36 cellular contexts compared by ENCODE assay signal in genomic region chr7:156255635-156256034, GRCh38.
"Had no signal": no experiment of that assay in that cellular context is flagged by ENCODE, and none has a peak within 500 bp of the region (broad histone marks: within the 10 kb centered on the region; RNA-seq: fewer than 3 reads in every experiment).

No MANE protein-coding gene starts in this region.

- DNase-seq: activated B cell treated with CpG ODN at 0.5 μM for 24 hours; activated CD4-positive, alpha-beta memory T cell treated with anti-CD3 and anti-CD28 coated beads for 36 hours; activated CD4-positive, alpha-beta T cell treated with anti-CD3 and anti-CD28 coated beads for 4 hours; activated CD4-positive, alpha-beta T cell treated with anti-CD3 and anti-CD28 coated beads, Interleukin-2, amount 10 ng/mL, durations not matched to agents 24 days and 14 days; activated CD4-positive, alpha-beta T cell treated with anti-CD3 and anti-CD28 coated beads, Interleukin-2, amount 50 U/mL, for 1 hour; activated CD4-positive, alpha-beta T cell treated with anti-CD3 and anti-CD28 coated beads, Interleukin-2, amount 50 U/mL, for 4 hours; activated CD4-positive, CD25-positive, alpha-beta regulatory T cell treated with anti-CD3 and anti-CD28 coated beads, Interleukin-2, amount 50 U/mL, for 72 hours; activated CD8-positive, alpha-beta memory T cell treated with anti-CD3 and anti-CD28 coated beads, Interleukin-2, amount 50 U/mL, for 4 hours; activated CD8-positive, alpha-beta T cell treated with anti-CD3 and anti-CD28 coated beads for 36 hours; activated effector memory CD4-positive, alpha-beta T cell treated with Interleukin-2 at 50 U/mL for 16 hours; activated gamma-delta T cell; activated naive CD4-positive, alpha-beta T cell treated with anti-CD3 and anti-CD28 coated beads, Interleukin-2, amount 10 ng/mL, durations not matched to agents 7 days and 5 days; activated naive CD4-positive, alpha-beta T cell treated with Interleukin-2 at 50 U/mL for 16 hours; activated naive CD8-positive, alpha-beta T cell treated with anti-CD3 and anti-CD28 coated beads, Interleukin-2, amount 10 ng/mL, durations not matched to agents 7 days and 5 days; activated naive CD8-positive, alpha-beta T cell treated with anti-CD3 and anti-CD28 coated beads, Interleukin-2, amount 50 U/mL, for 24 hours; activated T-cell treated with anti-CD3 and anti-CD28 coated beads for 4 hours; activated T-cell treated with anti-CD3 and anti-CD28 coated beads, Interleukin-2, amount 50 U/mL, for 1 hour; activated T-cell treated with anti-CD3 and anti-CD28 coated beads, Interleukin-2, amount 50 U/mL, for 48 hours; amygdala; anterior cingulate cortex; caudate nucleus; cerebellar nuclear complex; SW 1271; T-helper 1 cell; T-helper 2 cell; T-helper 9 cell had no signal

- H3K4me3 ChIP-seq: ascending aorta, cardiac muscle cell had no signal

- H3K27ac ChIP-seq: ascending aorta, cardiac muscle cell, VCaP had no signal

- H3K4me1 ChIP-seq: ascending aorta had no signal

- H3K27ac Mint-ChIP-seq: activated B cell treated with CpG ODN at 0.5 μM for 24 hours; activated CD4-positive, alpha-beta memory T cell treated with anti-CD3 and anti-CD28 coated beads for 36 hours; activated CD4-positive, alpha-beta T cell treated with anti-CD3 and anti-CD28 coated beads, Interleukin-2, amount 10 ng/mL, durations not matched to agents 24 days and 14 days; activated CD8-positive, alpha-beta T cell treated with anti-CD3 and anti-CD28 coated beads for 36 hours; activated naive CD4-positive, alpha-beta T cell treated with anti-CD3 and anti-CD28 coated beads, Interleukin-2, amount 10 ng/mL, durations not matched to agents 7 days and 5 days; activated naive CD4-positive, alpha-beta T cell treated with anti-CD3 and anti-CD28 coated beads, Interleukin-2, amount 50 U/mL, for 24 hours; activated naive CD8-positive, alpha-beta T cell; activated naive CD8-positive, alpha-beta T cell treated with anti-CD3 and anti-CD28 coated beads, Interleukin-2, amount 10 ng/mL, durations not matched to agents 7 days and 5 days; activated naive CD8-positive, alpha-beta T cell treated with anti-CD3 and anti-CD28 coated beads, Interleukin-2, amount 50 U/mL, for 24 hours; activated T-helper 2 cell treated with anti-CD3 and anti-CD28 coated beads, Interferon-gamma antibody, Interleukin-2, Interleukin-4, amounts not matched to agents 10 μg/mL and 5 μg/mL and 100 μg/mL, durations not matched to agents 14 hours and 24 hours and 36 hours; brain; T-helper 1 cell treated with Interleukin-12 subunit alpha and Interleukin-12 subunit beta and Interleukin-4 antibody, amounts not matched to agents 30 μg/mL and 1 μg/mL, for 36 hours; T-helper 2 cell treated with Interferon-gamma antibody and Interleukin-4, amounts not matched to agents 5 μg/mL and 100 μg/mL, for 36 hours had no signal

- H3K9me3 ChIP-seq: ascending aorta had no signal

- ATAC-seq: activated CD8-positive, alpha-beta T cell treated with anti-CD3 and anti-CD28 coated beads for 36 hours; activated naive CD8-positive, alpha-beta T cell treated with anti-CD3 and anti-CD28 coated beads, Interleukin-2, amount 50 U/mL, for 24 hours had no signal

- H3K9me3 Mint-ChIP-seq: activated B cell treated with CpG ODN at 0.5 μM for 24 hours; activated CD4-positive, alpha-beta memory T cell treated with anti-CD3 and anti-CD28 coated beads for 36 hours; activated CD4-positive, alpha-beta T cell treated with anti-CD3 and anti-CD28 coated beads, Interleukin-2, amount 10 ng/mL, durations not matched to agents 24 days and 14 days; activated T-helper 2 cell treated with anti-CD3 and anti-CD28 coated beads, Interferon-gamma antibody, Interleukin-2, Interleukin-4, amounts not matched to agents 10 μg/mL and 5 μg/mL and 100 μg/mL, durations not matched to agents 14 hours and 24 hours and 36 hours; central memory CD8-positive, alpha-beta T cell; T-helper 1 cell treated with Interleukin-12 subunit alpha and Interleukin-12 subunit beta and Interleukin-4 antibody, amounts not matched to agents 30 μg/mL and 1 μg/mL, for 36 hours; T-helper 2 cell treated with Interferon-gamma antibody and Interleukin-4, amounts not matched to agents 5 μg/mL and 100 μg/mL, for 36 hours had no signal

- H3K4me3 Mint-ChIP-seq: activated B cell treated with CpG ODN at 0.5 μM for 24 hours; activated CD4-positive, alpha-beta memory T cell treated with anti-CD3 and anti-CD28 coated beads for 36 hours; activated CD4-positive, alpha-beta T cell treated with anti-CD3 and anti-CD28 coated beads, Interleukin-2, amount 10 ng/mL, durations not matched to agents 24 days and 14 days; activated CD8-positive, alpha-beta T cell treated with anti-CD3 and anti-CD28 coated beads for 36 hours; activated naive CD4-positive, alpha-beta T cell treated with anti-CD3 and anti-CD28 coated beads, Interleukin-2, amount 10 ng/mL, durations not matched to agents 7 days and 5 days; activated naive CD4-positive, alpha-beta T cell treated with anti-CD3 and anti-CD28 coated beads, Interleukin-2, amount 50 U/mL, for 24 hours; activated naive CD8-positive, alpha-beta T cell; activated naive CD8-positive, alpha-beta T cell treated with anti-CD3 and anti-CD28 coated beads, Interleukin-2, amount 10 ng/mL, durations not matched to agents 7 days and 5 days; activated naive CD8-positive, alpha-beta T cell treated with anti-CD3 and anti-CD28 coated beads, Interleukin-2, amount 50 U/mL, for 24 hours; brain; central memory CD8-positive, alpha-beta T cell; T-helper 1 cell treated with Interleukin-12 subunit alpha and Interleukin-12 subunit beta and Interleukin-4 antibody, amounts not matched to agents 30 μg/mL and 1 μg/mL, for 36 hours; T-helper 2 cell treated with Interferon-gamma antibody and Interleukin-4, amounts not matched to agents 5 μg/mL and 100 μg/mL, for 36 hours had no signal

- H3K27me3 ChIP-seq: ascending aorta, cardiac muscle cell had no signal

- H3K36me3 ChIP-seq: ascending aorta, cardiac muscle cell had no signal

- H3K4me1 Mint-ChIP-seq: activated B cell treated with CpG ODN at 0.5 μM for 24 hours; activated CD4-positive, alpha-beta T cell treated with anti-CD3 and anti-CD28 coated beads, Interleukin-2, amount 10 ng/mL, durations not matched to agents 24 days and 14 days; activated naive CD4-positive, alpha-beta T cell treated with anti-CD3 and anti-CD28 coated beads, Interleukin-2, amount 10 ng/mL, durations not matched to agents 7 days and 5 days; activated naive CD4-positive, alpha-beta T cell treated with anti-CD3 and anti-CD28 coated beads, Interleukin-2, amount 50 U/mL, for 24 hours; activated naive CD8-positive, alpha-beta T cell treated with anti-CD3 and anti-CD28 coated beads, Interleukin-2, amount 10 ng/mL, durations not matched to agents 7 days and 5 days; activated naive CD8-positive, alpha-beta T cell treated with anti-CD3 and anti-CD28 coated beads, Interleukin-2, amount 50 U/mL, for 24 hours; central memory CD8-positive, alpha-beta T cell had no signal

- H3K27me3 Mint-ChIP-seq: activated CD4-positive, alpha-beta T cell treated with anti-CD3 and anti-CD28 coated beads, Interleukin-2, amount 10 ng/mL, durations not matched to agents 24 days and 14 days had no signal

- H3K36me3 Mint-ChIP-seq: activated CD4-positive, alpha-beta memory T cell treated with anti-CD3 and anti-CD28 coated beads for 36 hours; activated naive CD4-positive, alpha-beta T cell treated with anti-CD3 and anti-CD28 coated beads, Interleukin-2, amount 10 ng/mL, durations not matched to agents 7 days and 5 days; activated naive CD4-positive, alpha-beta T cell treated with anti-CD3 and anti-CD28 coated beads, Interleukin-2, amount 50 U/mL, for 24 hours; activated naive CD8-positive, alpha-beta T cell; activated naive CD8-positive, alpha-beta T cell treated with anti-CD3 and anti-CD28 coated beads, Interleukin-2, amount 10 ng/mL, durations not matched to agents 7 days and 5 days; brain had no signal
